24 cellular contexts compared by ENCODE assay signal in the genomic region with DNA sequence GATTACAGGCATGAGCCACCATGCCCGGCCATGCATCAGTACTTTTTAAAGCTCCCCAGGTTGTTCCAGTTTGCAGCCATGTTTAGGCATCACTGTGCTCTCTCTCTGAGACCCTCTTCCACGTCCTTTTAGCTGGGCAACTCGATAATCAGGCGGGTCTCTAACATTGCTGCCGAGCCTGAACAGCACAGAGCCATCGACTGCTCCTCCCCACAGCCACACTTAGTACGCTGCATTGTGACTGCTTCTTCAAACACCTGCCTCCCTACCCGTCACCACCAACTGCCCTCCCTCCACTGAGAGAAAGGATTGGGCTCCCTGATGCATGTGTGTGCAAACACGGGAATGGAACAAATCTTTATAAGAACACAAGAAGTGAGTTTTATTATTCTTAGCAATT. TPM values are rescaled to one million over a fixed set of nuclear protein-coding genes. Genes with fewer than 3 reads are reported as not detected.
A peak's percentile ranks its signal among the peaks of the same experiment; 100 is the strongest.
DNase-seq lines count a peak whose midpoint lies in the region; ATAC-seq, FAIRE-seq and TF ChIP-seq lines count a peak whose summit lies in the region.
"Had no signal": no experiment of that assay in that cellular context is flagged by ENCODE, and none has a peak within 500 bp of the region (broad histone marks: within the 10 kb centered on the region; RNA-seq: fewer than 3 reads in every experiment).

No MANE protein-coding gene starts in this region.

- no peaks in the 10 kb centered on the region for H3K36me3 Mint-ChIP-seq in CD4-positive, alpha-beta T cell (ENCODE audit: low read depth)
- no peaks in the 10 kb centered on the region for H3K36me3 Mint-ChIP-seq in activated CD4-positive, alpha-beta T cell treated with anti-CD3 and anti-CD28 coated beads for 36 hours (ENCODE audit: low read depth)
- H3K36me3 Mint-ChIP-seq: T-cell had no signal

- DNase-seq in CD4-positive, alpha-beta T cell: no peak
- peak; percentile 75 for DNase-seq in NCI-H146 (lab: John Stamatoyannopoulos, UW)
- DNase-seq in SW480 (ENCODE audit: low spot score): peak; percentile 20
- no peak for DNase-seq in RCC 7860 (ENCODE audit: low spot score)
- no peak for DNase-seq in left cardiac atrium
- no peak for DNase-seq in stimulated activated naive CD4-positive, alpha-beta T cell treated with Interleukin-2 at 50 U/mL for 16 hours (lab: John Stamatoyannopoulos, UW)
- no peak for DNase-seq in activated CD4-positive, alpha-beta T cell treated with anti-CD3 and anti-CD28 coated beads for 36 hours
- DNase-seq: activated CD4-positive, alpha-beta T cell treated with anti-CD3 and anti-CD28 coated beads, Interleukin-2, amount 10 ng/mL, durations not matched to agents 24 days and 14 days; activated CD8-positive, alpha-beta memory T cell treated with anti-CD3 and anti-CD28 coated beads, Interleukin-2, amount 50 U/mL, for 4 hours; activated effector memory CD4-positive, alpha-beta T cell treated with Interleukin-2 at 50 U/mL for 16 hours; GF-D8; hypothalamus; islet precursor cell; Karpas-422; NCI-H1048; ovary; stimulated activated naive CD8-positive, alpha-beta T cell treated with anti-CD3 and anti-CD28 coated beads, Interleukin-15, Interleukin-2, amounts not matched to agents 100 U/mL and 50 U/mL, for 24 hours; T-cell had no signal

- no peaks in the 10 kb centered on the region for H3K27me3 ChIP-seq in BLaER1
- no peaks in the 10 kb centered on the region for H3K27me3 ChIP-seq in CD4-positive, alpha-beta T cell (ENCODE audit: control insufficient read depth, insufficient read depth, low read length)
- H3K27me3 ChIP-seq: cardiac muscle cell, ovary, tibial nerve had no signal

- H3K4me1 Mint-ChIP-seq in CD4-positive, alpha-beta T cell (ENCODE audit: low read depth): peaks cover 50% of the 10 kb centered on the region
- H3K4me1 Mint-ChIP-seq in activated CD4-positive, alpha-beta T cell treated with anti-CD3 and anti-CD28 coated beads for 36 hours: peaks cover 40% of the 10 kb centered on the region

- no peak for TF ChIP-seq CTCF in CD4-positive, alpha-beta T cell (IDR thresholded peaks at IDR 0.05)

- peak overlapping the region; percentile 28; the same call in 1 of the 2 replicates for H3K4me2 ChIP-seq in BLaER1

- POLR2A ChIA-PET in CD4-positive, alpha-beta T cell (lab: Charles Lee): no interaction called here
- POLR2A ChIA-PET in activated CD4-positive, alpha-beta T cell treated with anti-CD3 and anti-CD28 coated beads for 36 hours (lab: Charles Lee): no interaction called here

- peak overlapping the region; percentile 61 for H3K27ac Mint-ChIP-seq in CD4-positive, alpha-beta T cell
- H3K27ac Mint-ChIP-seq in activated CD4-positive, alpha-beta T cell treated with anti-CD3 and anti-CD28 coated beads for 36 hours: no peak overlapping the region
- H3K27ac Mint-ChIP-seq: activated CD4-positive, alpha-beta T cell treated with anti-CD3 and anti-CD28 coated beads, Interleukin-2, amount 10 ng/mL, durations not matched to agents 24 days and 14 days had no signal

- H3K4me3 Mint-ChIP-seq in CD4-positive, alpha-beta T cell: no peak overlapping the region
- H3K4me3 Mint-ChIP-seq in activated CD4-positive, alpha-beta T cell treated with anti-CD3 and anti-CD28 coated beads for 36 hours: no peak overlapping the region
- H3K4me3 Mint-ChIP-seq: activated CD4-positive, alpha-beta T cell treated with anti-CD3 and anti-CD28 coated beads, Interleukin-2, amount 10 ng/mL, durations not matched to agents 24 days and 14 days had no signal

- no peaks in the 10 kb centered on the region for H3K36me3 ChIP-seq in BLaER1
- H3K36me3 ChIP-seq: cardiac muscle cell, ovary, tibial nerve had no signal

- no peaks in the 10 kb centered on the region for H4K20me1 ChIP-seq in BLaER1

- H3K9me3 Mint-ChIP-seq in CD4-positive, alpha-beta T cell: no peaks in the 10 kb centered on the region
- H3K9me3 Mint-ChIP-seq in activated CD4-positive, alpha-beta T cell treated with anti-CD3 and anti-CD28 coated beads for 36 hours (ENCODE audit: low read depth): no peaks in the 10 kb centered on the region
- H3K9me3 Mint-ChIP-seq: T-cell had no signal

- no peaks in the 10 kb centered on the region for H3K27me3 Mint-ChIP-seq in CD4-positive, alpha-beta T cell
- no peaks in the 10 kb centered on the region for H3K27me3 Mint-ChIP-seq in activated CD4-positive, alpha-beta T cell treated with anti-CD3 and anti-CD28 coated beads for 36 hours
- H3K27me3 Mint-ChIP-seq: activated CD4-positive, alpha-beta T cell treated with anti-CD3 and anti-CD28 coated beads, Interleukin-2, amount 10 ng/mL, durations not matched to agents 24 days and 14 days; T-cell had no signal

- no peak for FAIRE-seq in RCC 7860 (lab: Jason Lieb, UNC)
- FAIRE-seq: H1 had no signal

- H3K4me3 ChIP-seq in BLaER1: no peak overlapping the region
- H3K4me3 ChIP-seq: cardiac muscle cell, lung, ovary, tibial nerve had no signal

- peaks cover 23% of the 10 kb centered on the region for H3K4me1 ChIP-seq in BLaER1
- H3K4me1 ChIP-seq: tibial nerve had no signal

- no peak overlapping the region for H3K9ac ChIP-seq in BLaER1

- CTCF ChIA-PET in CD4-positive, alpha-beta T cell (lab: Charles Lee): interaction anchor here (1.1 kb wide), 1 partner anchor 22 kb away, joined by 3 read pairs; no protein-coding TSS in a partner anchor
- CTCF ChIA-PET in activated CD4-positive, alpha-beta T cell treated with anti-CD3 and anti-CD28 coated beads for 36 hours (lab: Charles Lee): interaction anchor here (1.4 kb wide), 1 partner anchor 81 kb away, joined by 8 read pairs; no protein-coding TSS in a partner anchor

- no peak overlapping the region for H3K27ac ChIP-seq in BLaER1
- H3K27ac ChIP-seq in CD4-positive, alpha-beta T cell (ENCODE audit: low read depth, low read length): no peak overlapping the region
- H3K27ac ChIP-seq: cardiac muscle cell, ovary, RWPE1, tibial nerve had no signal

- intact Hi-C loops in CD4-positive, alpha-beta T cell (cut with DNase I, micrococcal nuclease): loop anchor here in 1 of 2 experiments (5.0 to 10.0 kb wide), 3 partner anchors 79 to 1663 kb away; no protein-coding TSS in a partner anchor
- intact Hi-C loops in left cardiac atrium (cut with DNase I): loop anchor here (2.0 to 5.0 kb wide), 2 partner anchors 79 kb away; no protein-coding TSS in a partner anchor
- intact Hi-C loops in activated CD4-positive, alpha-beta T cell treated with anti-CD3 and anti-CD28 coated beads for 36 hours (cut with DNase I, micrococcal nuclease): no loop called here

- no peaks in the 10 kb centered on the region for H3K9me3 ChIP-seq in BLaER1
- H3K9me3 ChIP-seq in CD4-positive, alpha-beta T cell (ENCODE audit: control insufficient read depth, low read length): no peaks in the 10 kb centered on the region
- H3K9me3 ChIP-seq: ovary, tibial nerve had no signal

- ATAC-seq in CD4-positive, alpha-beta T cell (ENCODE audit: poor library complexity): no peak
- ATAC-seq in left cardiac atrium: no peak
- ATAC-seq in activated CD4-positive, alpha-beta T cell treated with anti-CD3 and anti-CD28 coated beads for 36 hours: no peak
- ATAC-seq: stimulated activated naive CD8-positive, alpha-beta T cell treated with anti-CD3 and anti-CD28 coated beads, Interleukin-15, Interleukin-2, amounts not matched to agents 100 U/mL and 50 U/mL, for 24 hours; T-cell had no signal

RNA-seq across cellular contexts. Expression of a gene that starts 11.4 kb away (rescaled TPM):
- not detected for total RNA-seq in CD4-positive, alpha-beta T cell
- under 1 TPM; 0.24 to 0.31 TPM for total RNA-seq in left cardiac atrium
- not detected for total RNA-seq in activated CD4-positive, alpha-beta T cell treated with anti-CD3 and anti-CD28 coated beads for 36 hours
- total RNA-seq: activated CD4-positive, alpha-beta T cell treated with anti-CD3 and anti-CD28 coated beads, Interleukin-2, amount 10 ng/mL, durations not matched to agents 24 days and 14 days; cardiac muscle cell; H1; T-cell had no signal

RNA-seq across cellular contexts. Expression of a gene that starts 23.1 kb away (rescaled TPM):
- 1 to 10 TPM; 2.2 to 2.5 TPM for total RNA-seq in CD4-positive, alpha-beta T cell
- 10 to 100 TPM; 11.0 to 17.3 TPM for total RNA-seq in left cardiac atrium
- total RNA-seq in activated CD4-positive, alpha-beta T cell treated with anti-CD3 and anti-CD28 coated beads for 36 hours: under 1 TPM; 0.85 to 0.91 TPM

Comparison
In these comparisons a context has a peak if more than half of its experiments do, and no peak if none do; other contexts are left out.
1. DNase-seq: peak in NCI-H146 (single experiment) and SW480 (single experiment); none in CD4-positive, alpha-beta T cell (0 of 10), RCC 7860 (single experiment), left cardiac atrium (single experiment), stimulated activated naive CD4-positive, alpha-beta T cell treated with Interleukin-2 at 50 U/mL for 16 hours (single experiment) and activated CD4-positive, alpha-beta T cell treated with anti-CD3 and anti-CD28 coated beads for 36 hours (single experiment).
2. intact Hi-C loops: an anchor here in left cardiac atrium (2.0 to 5.0 kb wide); none called in activated CD4-positive, alpha-beta T cell treated with anti-CD3 and anti-CD28 coated beads for 36 hours.